ENCODE assay signal across 22 cellular contexts in genomic region chr4:85177092-85177491, GRCh38.
DNase-seq lines count a peak whose midpoint lies in the region; ATAC-seq and TF ChIP-seq lines count a peak whose summit lies in the region.
"Had no signal": no experiment of that assay in that cellular context is flagged by ENCODE, and none has a peak within 500 bp of the region (broad histone marks: within the 10 kb centered on the region; RNA-seq: fewer than 3 reads in every experiment).

No MANE protein-coding gene starts in this region.

- TF ChIP-seq CTCF in hepatocyte (IDR thresholded peaks at IDR 0.05; ENCODE audit: poor library complexity) (no peak), neural cell (IDR thresholded peaks at IDR 0.05; ENCODE audit: poor library complexity, severe bottlenecking) (no peak), heart right ventricle (IDR thresholded peaks at IDR 0.05) (no peak)

- H3K27ac ChIP-seq in hepatocyte (peak overlapping the region; percentile 45), neural cell (ENCODE audit: low read length) (peak overlapping the region; percentile 37), heart right ventricle (no peak overlapping the region)
- H3K27ac ChIP-seq: 22Rv1; A549; BLaER1 treated with 17β-estradiol and CSF1 and Interleukin-3, amounts not matched to agents 10 nM and 100 nM; C4-2B had no signal

- H3K4me2 ChIP-seq in hepatocyte (peak overlapping the region; percentile 13), neural cell (ENCODE audit: low read length) (no peak overlapping the region)
- H3K4me2 ChIP-seq: A549; BLaER1 treated with 17β-estradiol and CSF1 and Interleukin-3, amounts not matched to agents 10 nM and 100 nM had no signal

- H3K4me1 ChIP-seq in hepatocyte (ENCODE audit: insufficient read depth), result no peaks in the 10 kb centered on the region
- H3K4me1 ChIP-seq in heart right ventricle, result no peaks in the 10 kb centered on the region
- H3K4me1 ChIP-seq: A549 had no signal

- peak; percentile 50 for DNase-seq in LHCN-M2 (ENCODE audit: low read depth)
- DNase-seq in hepatocyte (ENCODE audit: low spot score), result peak; percentile 12
- DNase-seq in activated T-cell treated with anti-CD3 and anti-CD28 coated beads for 4 hours, result no peak
- DNase-seq in heart right ventricle, result no peak
- DNase-seq: AML-193; CD4-positive, alpha-beta memory T cell; CD8-positive, alpha-beta memory T cell; COR-L47; DMS 273 treated with DMSO at 0.1 percent for 48 hours; DMS153; DMS53; DMS79; DND-41; EL; GDM1 had no signal

- no peak overlapping the region for H3K4me3 ChIP-seq in hepatocyte
- no peak overlapping the region for H3K4me3 ChIP-seq in neural cell (ENCODE audit: low read length)
- H3K4me3 ChIP-seq in heart right ventricle, result no peak overlapping the region
- H3K4me3 ChIP-seq: A549; BLaER1 treated with 17β-estradiol and CSF1 and Interleukin-3, amounts not matched to agents 10 nM and 100 nM; GM12878 had no signal

- H3K9ac ChIP-seq in neural cell (ENCODE audit: low read length), result no peak overlapping the region
- H3K9ac ChIP-seq: BLaER1 treated with 17β-estradiol and CSF1 and Interleukin-3, amounts not matched to agents 10 nM and 100 nM had no signal

- no peaks in the 10 kb centered on the region for H3K9me2 ChIP-seq in hepatocyte (replicated peaks; ENCODE audit: insufficient read depth)
- no peaks in the 10 kb centered on the region for H3K9me2 ChIP-seq in neural cell (ENCODE audit: insufficient read depth, low read length)

- no peaks in the 10 kb centered on the region for H3K36me3 ChIP-seq in hepatocyte (replicated peaks; ENCODE audit: insufficient read depth, low read depth)
- H3K36me3 ChIP-seq in neural cell (ENCODE audit: insufficient read depth, low read length), result no peaks in the 10 kb centered on the region
- H3K36me3 ChIP-seq in heart right ventricle, result no peaks in the 10 kb centered on the region
- H3K36me3 ChIP-seq: BLaER1 treated with 17β-estradiol and CSF1 and Interleukin-3, amounts not matched to agents 10 nM and 100 nM had no signal

- no peak for TF ChIP-seq RAD21 in neural cell (conservative IDR thresholded peaks at IDR 0.05)

- no peak for TF ChIP-seq EP300 in neural cell (conservative IDR thresholded peaks at IDR 0.05; ENCODE audit: poor library complexity, severe bottlenecking)

- intact Hi-C loops in heart right ventricle (cut with DNase I), result no loop called here

- H3K79me2 ChIP-seq in hepatocyte (no peaks in the 10 kb centered on the region), neural cell (replicated peaks; ENCODE audit: insufficient read depth, low read length) (no peaks in the 10 kb centered on the region)

- H3K9me3 ChIP-seq in hepatocyte (ENCODE audit: low read depth) (peaks cover 5% of the 10 kb centered on the region), neural cell (ENCODE audit: low read length) (no peaks in the 10 kb centered on the region), heart right ventricle (peaks cover 0 to 17% (median 0%) of the 10 kb centered on the region in 11 donors)
- H3K9me3 ChIP-seq: A549; BLaER1 treated with 17β-estradiol and CSF1 and Interleukin-3, amounts not matched to agents 10 nM and 100 nM had no signal

- H3K27me3 ChIP-seq in hepatocyte, result no peaks in the 10 kb centered on the region
- H3K27me3 ChIP-seq in neural cell (ENCODE audit: insufficient read depth, low read depth, low read length), result no peaks in the 10 kb centered on the region
- H3K27me3 ChIP-seq in heart right ventricle, result no peaks in the 10 kb centered on the region
- H3K27me3 ChIP-seq: BLaER1 treated with 17β-estradiol and CSF1 and Interleukin-3, amounts not matched to agents 10 nM and 100 nM had no signal

- no peaks in the 10 kb centered on the region for H4K20me1 ChIP-seq in hepatocyte (ENCODE audit: insufficient read depth, poor library complexity, severe bottlenecking)
- H4K20me1 ChIP-seq in neural cell (ENCODE audit: insufficient read depth), result no peaks in the 10 kb centered on the region
- H4K20me1 ChIP-seq: BLaER1 treated with 17β-estradiol and CSF1 and Interleukin-3, amounts not matched to agents 10 nM and 100 nM had no signal

- ATAC-seq in GM18511 (IDR thresholded peaks at IDR 0.05; ENCODE audit: unreplicated experiment), result no peak
- no peak for ATAC-seq in heart right ventricle
- ATAC-seq: A549, GM12878 had no signal

- peaks cover 3% of the 10 kb centered on the region for H3F3A ChIP-seq in neural cell (ENCODE audit: insufficient read depth, low read length, poor library complexity, severe bottlenecking)

- H2AFZ ChIP-seq in hepatocyte, result no peak overlapping the region
- H2AFZ ChIP-seq in neural cell (ENCODE audit: low read depth, low read length), result no peak overlapping the region

TF ChIP-seq in neural cell, 6 proteins besides CTCF, POLR2A, EP300 and RAD21:
- no peak for TF ChIP-seq SMC3 (conservative IDR thresholded peaks at IDR 0.05; ENCODE audit: poor library complexity)
- TF ChIP-seq TAF1 (IDR thresholded peaks at IDR 0.05; ENCODE audit: low read depth), result no peak
- TF ChIP-seq REST (IDR thresholded peaks at IDR 0.05; ENCODE audit: borderline replicate concordance), result no peak
- TF ChIP-seq MXI1 (conservative IDR thresholded peaks at IDR 0.05; ENCODE audit: poor library complexity, severe bottlenecking), result no peak
- no peak for TF ChIP-seq POLR2AphosphoS5 (IDR thresholded peaks at IDR 0.05)
TF ChIP-seq in neural cell: peak in this region for 0.

Comparison
In these comparisons a context has a peak if more than half of its experiments do, and no peak if none do; other contexts are left out.
1. DNase-seq: peak in LHCN-M2 (single experiment) and hepatocyte (single experiment); none in activated T-cell treated with anti-CD3 and anti-CD28 coated beads for 4 hours (single experiment) and heart right ventricle (0 of 2).
2. H3K27ac ChIP-seq: peak in hepatocyte (single experiment) and neural cell (single experiment); none in heart right ventricle (0 of 10).